Comparison of ENCODE assay signal across 18 cellular contexts in the genomic region with DNA sequence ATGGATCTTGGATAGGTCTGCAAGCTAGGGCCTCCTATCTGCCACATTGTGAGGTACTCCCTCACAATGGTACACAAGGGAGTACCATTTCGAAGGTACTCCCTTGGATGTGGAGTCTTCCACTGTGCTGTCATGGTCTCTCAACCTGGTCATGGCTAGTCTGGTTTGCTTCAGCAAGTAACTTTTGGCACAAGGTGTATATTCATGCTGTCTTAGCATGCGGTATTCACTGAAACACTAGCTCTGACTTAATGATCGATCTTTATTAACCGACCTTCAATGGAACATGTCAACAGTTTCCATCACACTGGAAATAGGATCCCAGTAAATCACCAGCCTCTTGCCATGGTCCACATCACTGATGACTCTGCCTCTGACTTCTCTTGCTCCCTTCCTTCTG.
"Had no signal": no experiment of that assay in that cellular context is flagged by ENCODE, and none has a peak within 500 bp of the region (broad histone marks: within the 10 kb centered on the region; RNA-seq: fewer than 3 reads in every experiment).

No MANE protein-coding gene starts in this region.

- H3K36me3 Mint-ChIP-seq: activated naive CD8-positive, alpha-beta T cell treated with anti-CD3 and anti-CD28 coated beads, Interleukin-2, amount 10 ng/mL, durations not matched to agents 7 days and 5 days; T-cell had no signal

- DNase-seq: activated B cell treated with CpG ODN at 0.5 μM for 24 hours; activated naive CD4-positive, alpha-beta T cell; activated naive CD8-positive, alpha-beta T cell treated with anti-CD3 and anti-CD28 coated beads, Interleukin-2, amount 10 ng/mL, durations not matched to agents 7 days and 5 days; activated T-cell treated with anti-CD3 and anti-CD28 coated beads, Interleukin-2, amount 50 U/mL, for 1 hour; amygdala; midbrain; naive B cell; right cardiac atrium; SK-N-SH; T-cell had no signal

- H3K4me3 ChIP-seq: body of pancreas, coronary artery, esophagus muscularis mucosa, lung had no signal

- H3K27me3 ChIP-seq: body of pancreas, esophagus muscularis mucosa had no signal

- H3K36me3 ChIP-seq: esophagus muscularis mucosa had no signal

- H3K27ac ChIP-seq: esophagus muscularis mucosa had no signal

- H3K9me3 Mint-ChIP-seq: T-cell had no signal

- H3K4me3 Mint-ChIP-seq: activated B cell treated with CpG ODN at 0.5 μM for 24 hours; activated CD8-positive, alpha-beta T cell treated with anti-CD3 and anti-CD28 coated beads for 36 hours; activated naive CD8-positive, alpha-beta T cell treated with anti-CD3 and anti-CD28 coated beads, Interleukin-2, amount 10 ng/mL, durations not matched to agents 7 days and 5 days; naive B cell; neural crest cell; T-cell had no signal

- H3K27ac Mint-ChIP-seq: activated B cell treated with CpG ODN at 0.5 μM for 24 hours, naive B cell, progenitor cell of endocrine pancreas had no signal

- H3K9ac ChIP-seq: SK-N-SH had no signal

- H3K27me3 Mint-ChIP-seq: activated B cell treated with CpG ODN at 0.5 μM for 24 hours; activated naive CD8-positive, alpha-beta T cell treated with anti-CD3 and anti-CD28 coated beads, Interleukin-2, amount 10 ng/mL, durations not matched to agents 7 days and 5 days; activated T-helper 17 cell treated with anti-CD3 and anti-CD28 coated beads, Interleukin-2, amount 50 U/mL, for 72 hours; progenitor cell of endocrine pancreas had no signal

- H3K9me3 ChIP-seq: body of pancreas, esophagus muscularis mucosa, SK-N-SH had no signal
